Comparison of ENCODE assay signal across 14 cellular contexts in genomic region chr4:16532240-16532990, GRCh38.
DNase-seq lines count a peak whose midpoint lies in the region; ATAC-seq, FAIRE-seq and TF ChIP-seq lines count a peak whose summit lies in the region.
"Had no signal": no experiment of that assay in that cellular context is flagged by ENCODE, and none has a peak within 500 bp of the region (broad histone marks: within the 10 kb centered on the region; RNA-seq: fewer than 3 reads in every experiment).

No MANE protein-coding gene starts in this region.

- no peak for FAIRE-seq in urothelium cell line (lab: Jason Lieb, UNC)
- FAIRE-seq: GM19239 had no signal

- TF ChIP-seq CTCF in AG04450 (IDR thresholded peaks at IDR 0.05; ENCODE audit: low read depth, low read length) (no peak), left lung (IDR thresholded peaks at IDR 0.05) (no peak)

- H3K27ac Mint-ChIP-seq in naive thymus-derived CD4-positive, alpha-beta T cell = peak overlapping the region in 1 of 9 donors; percentile 47
- H3K27ac Mint-ChIP-seq: stimulated activated effector memory CD8-positive, alpha-beta T cell treated with anti-CD3 and anti-CD28 coated beads, Interleukin-12 subunit alpha, Interleukin-12 subunit beta, amount 100 ng/mL, for 72 hours had no signal

- H3K9me3 ChIP-seq in AG04450 (ENCODE audit: control insufficient read depth, insufficient read depth, low read length) (no peaks in the 10 kb centered on the region), left lung (no peaks in the 10 kb centered on the region)
- H3K9me3 ChIP-seq in naive thymus-derived CD4-positive, alpha-beta T cell (ENCODE audit: control insufficient read depth in 2 of 3, low read length in 3 of 3) = no peaks in the 10 kb centered on the region
- H3K9me3 ChIP-seq: Peyer's patch had no signal

- intact Hi-C loops in left lung (cut with DNase I) = no loop called here
- intact Hi-C loops in naive thymus-derived CD4-positive, alpha-beta T cell (cut with micrococcal nuclease) = no loop called here

- peaks cover 0 to 11% (median 0%) of the 10 kb centered on the region in 11 donors for H3K9me3 Mint-ChIP-seq in naive thymus-derived CD4-positive, alpha-beta T cell

- no peaks in the 10 kb centered on the region for H3K36me3 ChIP-seq in left lung
- H3K36me3 ChIP-seq in naive thymus-derived CD4-positive, alpha-beta T cell (ENCODE audit: control insufficient read depth in 2 of 3, insufficient read depth in 3 of 3, low read length in 3 of 3) = no peaks in the 10 kb centered on the region
- H3K36me3 ChIP-seq: Peyer's patch had no signal

- DNase-seq in AG04450 (ENCODE audit: low read depth, low spot score) (peak; percentile 66), OCI-M1 (lab: John Stamatoyannopoulos, UW) (peak; percentile 6), left lung (no peak), urothelium cell line (ENCODE audit: low spot score) (no peak), glomerular visceral epithelial cell (ENCODE audit: extremely low spot score) (no peak)
- no peak for DNase-seq in naive thymus-derived CD4-positive, alpha-beta T cell
- DNase-seq: ACHN; Peyer's patch; stimulated activated CD4-positive, alpha-beta T cell treated with anti-CD3 and anti-CD28 coated beads, Interleukin-12 subunit alpha, Interleukin-12 subunit beta, amount 100 ng/mL, for 4 hours had no signal

- CTCF ChIA-PET in AG04450 (lab: Charles Lee) = interaction anchor here (1.1 kb wide), 1 partner anchor 936 kb away, joined by 3 read pairs; no protein-coding TSS in a partner anchor
- CTCF ChIA-PET in naive thymus-derived CD4-positive, alpha-beta T cell (lab: Charles Lee) = no interaction called here

- ATAC-seq in esophagus mucosa (peak; percentile 85), left lung (peak; percentile 58), HG02981 (IDR thresholded peaks at IDR 0.05; ENCODE audit: unreplicated experiment) (no peak)
- ATAC-seq in naive thymus-derived CD4-positive, alpha-beta T cell = no peak
- ATAC-seq: stimulated activated effector memory CD8-positive, alpha-beta T cell treated with anti-CD3 and anti-CD28 coated beads, Interleukin-12 subunit alpha, Interleukin-12 subunit beta, amount 100 ng/mL, for 72 hours had no signal

- H3K4me1 Mint-ChIP-seq in naive thymus-derived CD4-positive, alpha-beta T cell = peaks cover 0 to 2% (median 0%) of the 10 kb centered on the region in 7 donors
- H3K4me1 Mint-ChIP-seq: stimulated activated effector memory CD8-positive, alpha-beta T cell treated with anti-CD3 and anti-CD28 coated beads, Interleukin-12 subunit alpha, Interleukin-12 subunit beta, amount 100 ng/mL, for 72 hours had no signal

- H3K27me3 ChIP-seq in AG04450 (ENCODE audit: control insufficient read depth, insufficient read depth, low read length) = no peaks in the 10 kb centered on the region
- H3K27me3 ChIP-seq in left lung = no peaks in the 10 kb centered on the region
- no peaks in the 10 kb centered on the region for H3K27me3 ChIP-seq in naive thymus-derived CD4-positive, alpha-beta T cell (ENCODE audit: control insufficient read depth in 2 of 2, insufficient read depth in 2 of 2, low read length in 2 of 2)
- H3K27me3 ChIP-seq: Peyer's patch had no signal

- no peak overlapping the region for H3K4me3 ChIP-seq in AG04450 (ENCODE audit: low read depth, low read length)
- no peak overlapping the region for H3K4me3 ChIP-seq in left lung
- no peak overlapping the region for H3K4me3 ChIP-seq in naive thymus-derived CD4-positive, alpha-beta T cell (ENCODE audit: low read length)
- H3K4me3 ChIP-seq: Peyer's patch had no signal

- H3K4me3 Mint-ChIP-seq in naive thymus-derived CD4-positive, alpha-beta T cell = no peak overlapping the region
- H3K4me3 Mint-ChIP-seq: stimulated activated effector memory CD8-positive, alpha-beta T cell treated with anti-CD3 and anti-CD28 coated beads, Interleukin-12 subunit alpha, Interleukin-12 subunit beta, amount 100 ng/mL, for 72 hours had no signal

- POLR2A ChIA-PET in AG04450 (lab: Yijun Ruan, JAX) = no interaction called here
- POLR2A ChIA-PET in naive thymus-derived CD4-positive, alpha-beta T cell (lab: Charles Lee) = no interaction called here

- H3K36me3 Mint-ChIP-seq in naive thymus-derived CD4-positive, alpha-beta T cell = no peaks in the 10 kb centered on the region
- H3K36me3 Mint-ChIP-seq: stimulated activated effector memory CD8-positive, alpha-beta T cell treated with anti-CD3 and anti-CD28 coated beads, Interleukin-12 subunit alpha, Interleukin-12 subunit beta, amount 100 ng/mL, for 72 hours had no signal

- peaks cover 0 to 14% (median 0%) of the 10 kb centered on the region in 5 donors for H3K27me3 Mint-ChIP-seq in naive thymus-derived CD4-positive, alpha-beta T cell

- H3K4me1 ChIP-seq in left lung = peaks cover 3 to 30% of the 10 kb centered on the region in 2 donors
- no peaks in the 10 kb centered on the region for H3K4me1 ChIP-seq in naive thymus-derived CD4-positive, alpha-beta T cell (ENCODE audit: control insufficient read depth in 2 of 2, insufficient read depth in 2 of 2, low read length in 2 of 2)
- H3K4me1 ChIP-seq: Peyer's patch had no signal

- H3K27ac ChIP-seq in AG04450 (ENCODE audit: low read depth, low read length) = no peak overlapping the region
- peak overlapping the region; percentile 6 to 33 for H3K27ac ChIP-seq in left lung
- no peak overlapping the region for H3K27ac ChIP-seq in naive thymus-derived CD4-positive, alpha-beta T cell (ENCODE audit: low read depth, low read length)
- H3K27ac ChIP-seq: Peyer's patch, VCaP had no signal

Comparison
In these comparisons a context has a peak if more than half of its experiments do, and no peak if none do; other contexts are left out.
1. DNase-seq: peak in AG04450 (single experiment) and OCI-M1 (single experiment); none in left lung (0 of 2), urothelium cell line (single experiment), naive thymus-derived CD4-positive, alpha-beta T cell (0 of 9) and glomerular visceral epithelial cell (single experiment).
2. H3K27ac ChIP-seq: peak in left lung (2 of 2); none in AG04450 (single experiment) and naive thymus-derived CD4-positive, alpha-beta T cell (single experiment).
3. ATAC-seq: peak in esophagus mucosa (single experiment) and left lung (single experiment); none in HG02981 (single experiment) and naive thymus-derived CD4-positive, alpha-beta T cell (single experiment).